8 cellular contexts compared by ENCODE assay signal in genomic region chr16:51151435-51151950, GRCh38. TPM values are rescaled to one million over a fixed set of nuclear protein-coding genes. Genes with fewer than 3 reads are reported as not detected.
A peak's percentile ranks its signal among the peaks of the same experiment; 100 is the strongest.
DNase-seq lines count a peak whose midpoint lies in the region; ATAC-seq and TF ChIP-seq lines count a peak whose summit lies in the region.

No MANE protein-coding gene starts in this region.

- peak overlapping the region; percentile 77 to 99 (median 93) for H3K27ac Mint-ChIP-seq in brain

- H3K4me1 ChIP-seq in A673 (ENCODE audit: insufficient read depth, low read length, poor library complexity, severe bottlenecking), result peaks cover 19% of the 10 kb centered on the region
- peaks cover 0 to 61% (median 14%) of the 10 kb centered on the region in 4 donors for H3K4me1 ChIP-seq in tibial nerve
- H3K4me1 ChIP-seq in effector memory CD4-positive, alpha-beta T cell (ENCODE audit: control insufficient read depth, insufficient read depth, low read length, poor library complexity, severe bottlenecking), result no peaks in the 10 kb centered on the region

- intact Hi-C loops in A673 (cut with micrococcal nuclease; ENCODE audit: unreplicated experiment), result loop anchor here (5.0 to 10.0 kb wide), 2 partner anchors 281 to 483 kb away; no protein-coding TSS in a partner anchor

- TF ChIP-seq EP300 in tibial nerve (IDR thresholded peaks at IDR 0.05), result no peak

- POLR2A ChIA-PET in A673 (lab: Charles Lee; ENCODE audit: low non-redundant PET), result no interaction called here

- 0 to 1% methylated on average over 24 of the region's 60 CpGs for WGBS in tibial nerve, 2 donors

- H3K9me3 Mint-ChIP-seq in brain, result peaks cover 0 to 5% (median 0%) of the 10 kb centered on the region in 5 experiments

- peaks cover 67% of the 10 kb centered on the region for H3K27me3 Mint-ChIP-seq in brain

- H3K9me3 ChIP-seq in A673 (ENCODE audit: low read depth, low read length, poor library complexity, severe bottlenecking) (no peaks in the 10 kb centered on the region), tibial nerve (no peaks in the 10 kb centered on the region)
- H3K9me3 ChIP-seq in effector memory CD4-positive, alpha-beta T cell (ENCODE audit: control insufficient read depth, low read length), result no peaks in the 10 kb centered on the region

- H3K27ac ChIP-seq in A673 (ENCODE audit: low read depth, low read length, poor library complexity, severe bottlenecking), result peak overlapping the region; percentile 68
- peak overlapping the region in 2 of 4 donors; percentile 34 to 74 for H3K27ac ChIP-seq in tibial nerve
- H3K27ac ChIP-seq in effector memory CD4-positive, alpha-beta T cell (ENCODE audit: insufficient read depth, low read length, poor library complexity, severe bottlenecking), result no peak overlapping the region

- H3K4me1 Mint-ChIP-seq in brain, result peaks cover 42% of the 10 kb centered on the region

- no peaks in the 10 kb centered on the region for H3K36me3 Mint-ChIP-seq in brain

- no peak for ATAC-seq in GM21723 (IDR thresholded peaks at IDR 0.05; ENCODE audit: unreplicated experiment)
- no peak for ATAC-seq in HG03520 (IDR thresholded peaks at IDR 0.05; ENCODE audit: unreplicated experiment)

- TF ChIP-seq CTCF in A673 (conservative IDR thresholded peaks at IDR 0.05; ENCODE audit: low read depth, low read length) (no peak), brain (conservative IDR thresholded peaks at IDR 0.05) (no peak), tibial nerve (IDR thresholded peaks at IDR 0.05) (no peak)

- CTCF ChIA-PET in A673 (lab: Charles Lee), result no interaction called here

- peaks cover 35% of the 10 kb centered on the region for H3K27me3 ChIP-seq in A673 (replicated peaks; ENCODE audit: insufficient read depth, low read depth, low read length, poor library complexity)
- peaks cover 0 to 95% of the 10 kb centered on the region in 2 donors for H3K27me3 ChIP-seq in tibial nerve
- peaks cover 24% of the 10 kb centered on the region for H3K27me3 ChIP-seq in effector memory CD4-positive, alpha-beta T cell (replicated peaks; ENCODE audit: control insufficient read depth, insufficient read depth, low read length, poor library complexity, severe bottlenecking)

- H3K36me3 ChIP-seq in A673 (ENCODE audit: insufficient read depth, low read length, poor library complexity, severe bottlenecking) (no peaks in the 10 kb centered on the region), tibial nerve (no peaks in the 10 kb centered on the region)
- H3K36me3 ChIP-seq in effector memory CD4-positive, alpha-beta T cell (ENCODE audit: control insufficient read depth, insufficient read depth, low read length), result no peaks in the 10 kb centered on the region

- BruUV-seq in A673 (replicated peaks; lab: Mats Ljungman, UMichigan), result no TSS peak

- DNase-seq in A673 (ENCODE audit: low spot score) (peak; percentile 87), M059J (ENCODE audit: low read depth) (peak; percentile 84), kidney glomerular epithelial cell (lab: John Stamatoyannopoulos, UW) (peak; percentile 68), tibial nerve (ENCODE audit: low spot score in 2 of 2) (peak in 1 of 2 donors; percentile 17)
- no peak for DNase-seq in effector memory CD4-positive, alpha-beta T cell

- peak overlapping the region; percentile 83 to 94 (median 89) for H3K4me3 Mint-ChIP-seq in brain

- peak overlapping the region; percentile 70 for H3K4me3 ChIP-seq in A673 (ENCODE audit: low read depth, low read length, poor library complexity, severe bottlenecking)
- H3K4me3 ChIP-seq in tibial nerve, result peak overlapping the region in 3 of 4 donors; percentile 26 to 53 (median 37)
- H3K4me3 ChIP-seq in effector memory CD4-positive, alpha-beta T cell (ENCODE audit: insufficient read depth, low read depth, low read length, poor library complexity, severe bottlenecking), result no peak overlapping the region

- TF ChIP-seq POLR2A in tibial nerve (IDR thresholded peaks at IDR 0.05), result no peak

RNA-seq across cellular contexts. Expression of gene SALL1, which starts 0.4 kb away (rescaled TPM):
- total RNA-seq in A673 (2021) (24.8 and 28.1 TPM in 2 replicates), tibial nerve (1 to 10 TPM in 1 of 4 donors, under 1 TPM in 3; 0.21 to 1.4 (median 0.26) TPM)
- 9.5 and 12.1 TPM in 2 replicates for total RNA-seq in M059J (2014; rRNA removed; shearing (Covaris generic))
- polyA plus RNA-seq in brain (ENCODE audit: insufficient read depth, low read depth, low replicate concordance), result 21.6 TPM

Comparison
In these comparisons a context has a peak if more than half of its experiments do, and no peak if none do; other contexts are left out.
1. DNase-seq: peak in A673 (single experiment), M059J (single experiment) and kidney glomerular epithelial cell (single experiment); none in effector memory CD4-positive, alpha-beta T cell (0 of 3).